In genomic region chrX:85870585-85870984, GRCh38 we compare ENCODE assay signal across 20 cellular contexts.
DNase-seq lines count a peak whose midpoint lies in the region; ATAC-seq and TF ChIP-seq lines count a peak whose summit lies in the region.
"Had no signal": no experiment of that assay in that cellular context is flagged by ENCODE, and none has a peak within 500 bp of the region (broad histone marks: within the 10 kb centered on the region; RNA-seq: fewer than 3 reads in every experiment).

No MANE protein-coding gene starts in this region.

- in situ Hi-C loops in G401 (cut with HindIII; ENCODE audit: low sequenced_read_pairs): no loop called here

- ATAC-seq in GM18520 (IDR thresholded peaks at IDR 0.05; ENCODE audit: unreplicated experiment) (peak; percentile 48), GM23338 (no peak)
- ATAC-seq: GM12878 had no signal

- no peak overlapping the region for H3K27ac ChIP-seq in GM23338 (ENCODE audit: low read depth)
- H3K27ac ChIP-seq: BLaER1 had no signal

- no peaks in the 10 kb centered on the region for H3K36me3 ChIP-seq in GM23338 (ENCODE audit: insufficient read depth)
- H3K36me3 ChIP-seq: BE2C had no signal

- H3K27ac Mint-ChIP-seq in GM23338: no peak overlapping the region
- H3K27ac Mint-ChIP-seq: CD14-positive monocyte; CD4-positive, alpha-beta memory T cell; CD8-positive, alpha-beta memory T cell had no signal

- peaks cover 37% of the 10 kb centered on the region for H3K36me3 Mint-ChIP-seq in GM23338 (ENCODE audit: low read depth)

- TF ChIP-seq CTCF in GM23338 (conservative IDR thresholded peaks at IDR 0.05; ENCODE audit: low read depth in 2 of 2): no peak

- H4K20me1 ChIP-seq in GM23338 (replicated peaks; ENCODE audit: insufficient read depth): no peaks in the 10 kb centered on the region
- H4K20me1 ChIP-seq: BLaER1 had no signal

- H2AFZ ChIP-seq in GM23338: no peak overlapping the region

- peak; percentile 1 for DNase-seq in GM23338 (ENCODE audit: low spot score)
- DNase-seq in DMS153 treated with DMSO at 0.1 percent for 48 hours (lab: John Stamatoyannopoulos, UW; ENCODE audit: unreplicated experiment): no peak
- DNase-seq in G401 (ENCODE audit: low spot score): no peak
- DNase-seq in stimulated activated naive CD4-positive, alpha-beta T cell (lab: John Stamatoyannopoulos, UW): no peak
- DNase-seq: 8988T; ACHN; BE2C; C1 segment of cervical spinal cord; CD4-positive, alpha-beta memory T cell; CD4-positive, CD25-positive, alpha-beta regulatory T cell; CD8-positive, alpha-beta memory T cell; COR-L47; DMS 273 treated with DMSO at 0.1 percent for 48 hours; DMS153; DMS79 treated with DMSO at 0.1 percent for 48 hours; GDM1 had no signal

- no peaks in the 10 kb centered on the region for H3K79me2 ChIP-seq in GM23338 (replicated peaks; ENCODE audit: insufficient read depth)

- no peaks in the 10 kb centered on the region for H3K4me1 Mint-ChIP-seq in GM23338
- H3K4me1 Mint-ChIP-seq: CD14-positive monocyte; CD4-positive, alpha-beta memory T cell; CD4-positive, CD25-positive, alpha-beta regulatory T cell; CD8-positive, alpha-beta memory T cell had no signal

- H3K9me2 ChIP-seq in GM23338 (ENCODE audit: insufficient read depth): no peaks in the 10 kb centered on the region

- H3K4me2 ChIP-seq in GM23338: no peak overlapping the region
- H3K4me2 ChIP-seq: BLaER1 had no signal

- peaks cover 9% of the 10 kb centered on the region; the same call in 2 of the 3 replicates for H3K9me3 Mint-ChIP-seq in GM23338

- no peaks in the 10 kb centered on the region for H3K27me3 Mint-ChIP-seq in GM23338 (ENCODE audit: insufficient read depth, low read depth, poor library complexity)
- H3K27me3 Mint-ChIP-seq: CD4-positive, alpha-beta memory T cell; CD4-positive, CD25-positive, alpha-beta regulatory T cell had no signal

- no peaks in the 10 kb centered on the region for H3F3A ChIP-seq in GM23338 (replicated peaks; ENCODE audit: low read depth)

- no peak overlapping the region for H3K4me3 Mint-ChIP-seq in GM23338
- H3K4me3 Mint-ChIP-seq: CD14-positive monocyte; CD4-positive, alpha-beta memory T cell; CD4-positive, CD25-positive, alpha-beta regulatory T cell; CD8-positive, alpha-beta memory T cell had no signal

- H3K4me3 ChIP-seq in GM23338: no peak overlapping the region
- H3K4me3 ChIP-seq: BLaER1, GM12878 had no signal

- H3K27me3 ChIP-seq in GM23338 (ENCODE audit: insufficient read depth): no peaks in the 10 kb centered on the region
- H3K27me3 ChIP-seq: BE2C had no signal

- no peaks in the 10 kb centered on the region for H3K4me1 ChIP-seq in GM23338 (ENCODE audit: insufficient read depth)
- H3K4me1 ChIP-seq: BE2C, BLaER1 had no signal

TF ChIP-seq in GM23338, 12 proteins besides CTCF, POLR2A, EP300 and RAD21 (continues in another document):
- TF ChIP-seq NANOG (IDR thresholded peaks at IDR 0.05; ENCODE audit: borderline replicate concordance) (no peak), REST (IDR thresholded peaks at IDR 0.05; ENCODE audit: unreplicated experiment) (no peak), ZNF331 (CRISPR knock-in tag; IDR thresholded peaks at IDR 0.05; ENCODE audit: low read depth) (no peak), CREB1 (CRISPR knock-in tag; IDR thresholded peaks at IDR 0.05; ENCODE audit: low read depth) (no peak), STAT1 (IDR thresholded peaks at IDR 0.05; ENCODE audit: unreplicated experiment) (no peak), ZNF462 (CRISPR knock-in tag; IDR thresholded peaks at IDR 0.05) (no peak), EZH2 (IDR thresholded peaks at IDR 0.05; ENCODE audit: low read depth, unreplicated experiment) (no peak), ETS1 (IDR thresholded peaks at IDR 0.05) (no peak), ZNF114 (CRISPR knock-in tag; IDR thresholded peaks at IDR 0.05) (no peak)
